In genomic region chr6:53064726-53065265, GRCh38 we compare ENCODE assay signal across 8 cellular contexts. TPM values are rescaled to one million over a fixed set of nuclear protein-coding genes. Genes with fewer than 3 reads are reported as not detected.
DNase-seq lines count a peak whose midpoint lies in the region; ATAC-seq and TF ChIP-seq lines count a peak whose summit lies in the region.

No MANE protein-coding gene starts in this region.

- H3K4ac ChIP-seq in mesenchymal stem cell (ENCODE audit: low read depth in 1 of 2, low read length in 2 of 2) = peak overlapping the region in 1 of 2 experiments; percentile 99

- H3K9me3 Mint-ChIP-seq in endodermal cell = no peaks in the 10 kb centered on the region

- no peaks in the 10 kb centered on the region for H3K27me3 Mint-ChIP-seq in endodermal cell (ENCODE audit: insufficient read depth)

- H3K18ac ChIP-seq in mesenchymal stem cell (ENCODE audit: low read depth in 1 of 2, low read length in 2 of 2) = peak overlapping the region; percentile 93 to 98

- H4K91ac ChIP-seq in mesenchymal stem cell (ENCODE audit: low read length) = peak overlapping the region; percentile 90

- H2BK12ac ChIP-seq in mesenchymal stem cell (ENCODE audit: low read length in 2 of 2) = peak overlapping the region in 1 of 2 experiments; percentile 86

- peaks cover 3% of the 10 kb centered on the region for H3K36me3 Mint-ChIP-seq in endodermal cell (ENCODE audit: low read depth)

- DNase-seq in COR-L47 (lab: John Stamatoyannopoulos, UW) (peak; percentile 97), NT2/D1 (ENCODE audit: low read depth, low spot score) (peak; percentile 93), endodermal cell (peak; percentile 98), mesenchymal stem cell (peak; percentile 98)
- DNase-seq in activated CD8-positive, alpha-beta memory T cell treated with anti-CD3 and anti-CD28 coated beads, Interleukin-2, amount 50 U/mL, for 1 hour (ENCODE audit: extremely low read depth) = peak; percentile 79
- peak; percentile 92 for DNase-seq in stimulated activated CD8-positive, alpha-beta memory T cell treated with anti-CD3 and anti-CD28 coated beads, Interleukin-12 subunit alpha, Interleukin-12 subunit beta, amount 100 ng/mL, for 1 hour (ENCODE audit: low read depth)

- H3K79me1 ChIP-seq in mesenchymal stem cell (replicated peaks; ENCODE audit: low read length, poor library complexity, severe bottlenecking) = peaks cover 11% of the 10 kb centered on the region

- H3K9me3 ChIP-seq in HUES6 (ENCODE audit: control insufficient read depth, insufficient read depth, low read depth, low read length) (no peaks in the 10 kb centered on the region), NT2/D1 (ENCODE audit: insufficient read depth, low read length) (no peaks in the 10 kb centered on the region), endodermal cell (ENCODE audit: control insufficient read depth, low read length) (no peaks in the 10 kb centered on the region), mesenchymal stem cell (ENCODE audit: control insufficient read depth, low read length) (no peaks in the 10 kb centered on the region)

- H2BK5ac ChIP-seq in mesenchymal stem cell (ENCODE audit: low read depth, low read length, poor library complexity, severe bottlenecking) = no peak overlapping the region

- H3K23ac ChIP-seq in mesenchymal stem cell (ENCODE audit: low read length in 2 of 2) = no peak overlapping the region

- peak overlapping the region in 1 of 2 experiments; percentile 77 for H3K14ac ChIP-seq in mesenchymal stem cell (ENCODE audit: low read length in 2 of 2)

- H3K27ac ChIP-seq in HUES6 (ENCODE audit: low read depth, low read length) = peak overlapping the region; percentile 82; the same call in 1 of the 2 replicates
- H3K27ac ChIP-seq in endodermal cell (ENCODE audit: low read depth, low read length) = peak overlapping the region; percentile 30
- H3K27ac ChIP-seq in mesenchymal stem cell (ENCODE audit: low read length, poor library complexity, severe bottlenecking) = peak overlapping the region; percentile 80

- ATAC-seq in GM21447 (IDR thresholded peaks at IDR 0.05; ENCODE audit: unreplicated experiment) = peak; percentile 71

- H2AK5ac ChIP-seq in mesenchymal stem cell (ENCODE audit: low read length, severe bottlenecking) = no peak overlapping the region

- H3K27me3 ChIP-seq in HUES6 (ENCODE audit: control insufficient read depth, insufficient read depth, low read length) = no peaks in the 10 kb centered on the region
- no peaks in the 10 kb centered on the region for H3K27me3 ChIP-seq in NT2/D1 (ENCODE audit: insufficient read depth, insufficient read length)
- H3K27me3 ChIP-seq in endodermal cell (ENCODE audit: control insufficient read depth, insufficient read depth, low read length, poor library complexity, severe bottlenecking) = no peaks in the 10 kb centered on the region
- H3K27me3 ChIP-seq in mesenchymal stem cell (ENCODE audit: control insufficient read depth in 1 of 2, insufficient read depth in 1 of 2, low read length in 2 of 2) = no peaks in the 10 kb centered on the region

- H3K4me1 ChIP-seq in HUES6 (ENCODE audit: control insufficient read depth, insufficient read depth, low read length) (peaks cover 16% of the 10 kb centered on the region), NT2/D1 (ENCODE audit: insufficient read depth, insufficient read length) (no peaks in the 10 kb centered on the region), endodermal cell (ENCODE audit: control insufficient read depth, insufficient read depth, low read length) (no peaks in the 10 kb centered on the region), mesenchymal stem cell (ENCODE audit: control insufficient read depth, insufficient read depth, low read depth, low read length) (peaks cover 6% of the 10 kb centered on the region)

- peak overlapping the region; percentile 94 for H2AFZ ChIP-seq in mesenchymal stem cell (ENCODE audit: low read depth, low read length)

- H3K9ac ChIP-seq in HUES6 (ENCODE audit: low read length) (peak overlapping the region; percentile 91), NT2/D1 (ENCODE audit: insufficient read length, low read depth) (peak overlapping the region; percentile 88), endodermal cell (ENCODE audit: extremely low read depth, low read length, poor library complexity, severe bottlenecking) (peak overlapping the region; percentile 46), mesenchymal stem cell (ENCODE audit: low read length) (peak overlapping the region; percentile 95)

- H2BK120ac ChIP-seq in mesenchymal stem cell (ENCODE audit: low read depth, low read length) = no peak overlapping the region

- H3K4me3 Mint-ChIP-seq in endodermal cell = peak overlapping the region; percentile 80

- no peak for TF ChIP-seq CTCF in endodermal cell (conservative IDR thresholded peaks at IDR 0.05)

- H3K4me1 Mint-ChIP-seq in endodermal cell = peaks cover 32% of the 10 kb centered on the region

- peak overlapping the region; percentile 88 for H3K4me3 ChIP-seq in HUES6 (ENCODE audit: low read depth, low read length)
- peak overlapping the region; percentile 72 for H3K4me3 ChIP-seq in NT2/D1 (ENCODE audit: insufficient read length, low read depth)
- H3K4me3 ChIP-seq in endodermal cell (ENCODE audit: low read length) = peak overlapping the region; percentile 98
- peak overlapping the region; percentile 89 to 97 for H3K4me3 ChIP-seq in mesenchymal stem cell (ENCODE audit: insufficient read depth in 1 of 2, low read depth in 1 of 2, low read length in 2 of 2)

- H3K4me2 ChIP-seq in mesenchymal stem cell (ENCODE audit: low read length, poor library complexity, severe bottlenecking) = peak overlapping the region; percentile 93

- H4K8ac ChIP-seq in mesenchymal stem cell (ENCODE audit: low read length) = peak overlapping the region; percentile 89

- H3K27ac Mint-ChIP-seq in endodermal cell = peak overlapping the region; percentile 92

- no peaks in the 10 kb centered on the region for H3K36me3 ChIP-seq in HUES6 (ENCODE audit: control insufficient read depth, insufficient read depth, low read length)
- H3K36me3 ChIP-seq in NT2/D1 (ENCODE audit: insufficient read depth, insufficient read length, low read length) = peaks cover 5% of the 10 kb centered on the region
- peaks cover 9% of the 10 kb centered on the region for H3K36me3 ChIP-seq in endodermal cell (ENCODE audit: control insufficient read depth, insufficient read depth, low read length)
- H3K36me3 ChIP-seq in mesenchymal stem cell (ENCODE audit: control insufficient read depth in 1 of 2, insufficient read depth in 2 of 2, low read depth in 1 of 2, low read length in 2 of 2) = peaks cover 0 to 5% of the 10 kb centered on the region in 2 experiments

- WGBS in endodermal cell (ENCODE audit: insufficient coverage in 1 of 2, insufficient read length in 1 of 2), 2 experiments = 0 to 1% methylated on average over 7 to 26 of the region's 26 CpGs
- WGBS in mesenchymal stem cell = under 1% methylated on average over 26 of the region's 26 CpGs

- peak overlapping the region; percentile 77 for H2BK15ac ChIP-seq in mesenchymal stem cell (ENCODE audit: low read depth, poor library complexity, severe bottlenecking)

RNA-seq across cellular contexts. Expression of gene FBXO9, which starts 0.4 kb away (rescaled TPM):
- total RNA-seq in endodermal cell = 10 to 100 TPM; 49.6 to 65.3 TPM
- polyA plus RNA-seq in endodermal cell (2013, experiment 1 of 2) = 33.4 TPM
- polyA plus RNA-seq in endodermal cell (2013, experiment 2 of 2) = 27.3 TPM
- polyA plus RNA-seq in mesenchymal stem cell (2013, experiment 1 of 2) = 47.0 TPM
- 49.2 TPM for polyA plus RNA-seq in mesenchymal stem cell (2013, experiment 2 of 2)

RNA-seq across cellular contexts. Expression of gene CILK1, which starts 3.2 kb away (rescaled TPM):
- 1 to 10 TPM; 8.1 to 8.9 TPM for total RNA-seq in endodermal cell
- polyA plus RNA-seq in endodermal cell (2013, experiment 1 of 2) = 12.4 TPM
- polyA plus RNA-seq in endodermal cell (2013, experiment 2 of 2) = 13.2 TPM
- polyA plus RNA-seq in mesenchymal stem cell (2013, experiment 1 of 2) = 12.2 TPM
- polyA plus RNA-seq in mesenchymal stem cell (2013, experiment 2 of 2) = 12.6 TPM

Comparison
In these comparisons a context has a peak if more than half of its experiments do, and no peak if none do; other contexts are left out.
1. Peak in every context shown above with its lines: DNase-seq, ATAC-seq, H3K4me3 ChIP-seq and H3K27ac ChIP-seq.
2. H3K27ac ChIP-seq: peak in every context shown above with its lines; median percentile 82 in HUES6; 80 in mesenchymal stem cell; 30 in endodermal cell.